Comparison of ENCODE assay signal across 8 cellular contexts in the genomic region with DNA sequence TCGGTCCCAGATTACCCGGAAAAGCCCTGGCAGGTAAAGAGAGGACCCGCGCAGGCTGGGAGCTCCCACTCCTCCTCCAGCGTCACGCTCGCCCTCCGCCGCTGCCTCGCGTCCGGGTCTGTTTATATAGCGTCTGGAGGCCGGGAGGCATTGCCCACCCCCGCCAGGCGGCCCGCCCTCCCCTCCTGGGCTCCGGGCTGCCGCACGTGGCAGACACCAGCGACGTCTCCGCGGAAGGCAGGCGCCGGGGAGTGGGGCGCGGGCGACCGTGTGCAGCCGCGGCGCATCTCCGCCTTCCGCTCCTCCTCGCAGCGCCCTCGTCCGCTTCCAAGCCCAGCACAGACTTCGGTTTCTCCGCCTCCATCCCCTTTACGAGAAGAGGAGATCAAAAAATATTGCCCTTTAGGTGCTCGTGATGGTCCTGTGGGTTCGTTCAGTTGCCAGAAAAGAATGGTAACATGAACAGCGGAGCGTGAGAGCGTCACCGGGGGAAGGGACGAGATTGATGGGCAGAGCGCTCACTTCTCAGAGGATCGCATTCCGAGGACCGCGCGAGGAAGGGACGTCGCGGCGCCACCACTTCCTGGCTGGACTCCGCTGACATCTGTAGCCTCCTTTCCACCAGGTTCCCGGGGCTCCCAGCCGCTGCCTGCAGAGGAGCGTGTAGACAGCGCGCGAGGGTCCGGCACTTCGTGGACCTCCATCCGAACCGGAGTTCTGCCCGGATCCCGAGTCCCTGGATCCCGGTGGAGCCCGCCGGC. TPM values are rescaled to one million over a fixed set of nuclear protein-coding genes. Genes with fewer than 3 reads are reported as not detected.
DNase-seq lines count a peak whose midpoint lies in the region; ATAC-seq and TF ChIP-seq lines count a peak whose summit lies in the region.

A gene (plus strand): TSS at position 210 of the 761 bp plus-strand sequence.

- no peaks in the 10 kb centered on the region for H3K36me3 ChIP-seq in SK-N-MC (ENCODE audit: insufficient read depth, low read length)
- no peaks in the 10 kb centered on the region for H3K36me3 ChIP-seq in heart right ventricle
- no peaks in the 10 kb centered on the region for H3K36me3 ChIP-seq in skeletal muscle tissue (ENCODE audit: control insufficient read depth in 3 of 3, insufficient read depth in 3 of 3, low read length in 3 of 3)

- ATAC-seq in GM21619 (IDR thresholded peaks at IDR 0.05; ENCODE audit: unreplicated experiment) = peak; percentile 47
- peak in 4 of 8 donors; percentile 48 to 68 (median 62) for ATAC-seq in heart right ventricle
- ATAC-seq in HG02571 (IDR thresholded peaks at IDR 0.05; ENCODE audit: unreplicated experiment) = no peak
- ATAC-seq in HG02623 (IDR thresholded peaks at IDR 0.05; ENCODE audit: unreplicated experiment) = no peak

- H3K27ac ChIP-seq in SK-N-MC (no peak within 1 kb of the TSS), heart right ventricle (no peak within 1 kb of the TSS), skeletal muscle tissue (ENCODE audit: low read depth, low read length) (no peak within 1 kb of the TSS)

- H3K4me1 ChIP-seq in heart right ventricle = peaks cover 0 to 15% (median 4%) of the 10 kb centered on the region in 9 donors
- peaks cover 6 to 15% (median 8%) of the 10 kb centered on the region in 3 donors for H3K4me1 ChIP-seq in skeletal muscle tissue (ENCODE audit: control insufficient read depth in 3 of 3, insufficient read depth in 3 of 3, low read length in 3 of 3)

- peaks cover 0 to 46% (median 38%) of the 10 kb centered on the region in 7 donors for H3K27me3 ChIP-seq in heart right ventricle
- H3K27me3 ChIP-seq in skeletal muscle tissue (ENCODE audit: control insufficient read depth in 3 of 3, insufficient read depth in 3 of 3, low read length in 3 of 3) = peaks cover 24 to 28% (median 25%) of the 10 kb centered on the region in 3 donors

- H3K9me3 ChIP-seq in SK-N-MC (ENCODE audit: low read depth, low read length) (no peaks in the 10 kb centered on the region), heart right ventricle (no peaks in the 10 kb centered on the region), skeletal muscle tissue (ENCODE audit: control insufficient read depth in 3 of 3, low read length in 3 of 3) (no peaks in the 10 kb centered on the region)

- H3K4me3 ChIP-seq in SK-N-MC (peak within 1 kb of the TSS; percentile 85), heart right ventricle (peak within 1 kb of the TSS in 8 of 10 donors; percentile 28 to 44 (median 42)), skeletal muscle tissue (ENCODE audit: low read length in 3 of 3) (peak within 1 kb of the TSS; percentile 57 to 60 (median 59))

- intact Hi-C loops in heart right ventricle (cut with DNase I) = no loop called here

- 0 to 1% methylated on average over 73 to 75 of the region's 75 CpGs for WGBS in heart right ventricle, 2 donors

- DNase-seq in Ammon's horn (ENCODE audit: low spot score) = peak; percentile 25
- DNase-seq in SK-N-MC (ENCODE audit: low read depth, low spot score) = no peak
- DNase-seq in heart right ventricle = peak in 1 of 2 donors; percentile 9
- no peak for DNase-seq in NCI-H446 (lab: John Stamatoyannopoulos, UW)

- no peak for TF ChIP-seq CTCF in heart right ventricle (IDR thresholded peaks at IDR 0.05)

- H3K9ac ChIP-seq in SK-N-MC (ENCODE audit: insufficient read length) (peak within 1 kb of the TSS; percentile 25), skeletal muscle tissue (ENCODE audit: low read depth in 1 of 3, low read length in 3 of 3) (no peak within 1 kb of the TSS)

RNA-seq across cellular contexts. Expression of the gene that starts here (rescaled TPM):
- 1 to 10 TPM in 2 of 10 donors, under 1 TPM in 3, not detected in 5; 0.14 to 2.6 (median 0.64) TPM for total RNA-seq in heart right ventricle
- under 1 TPM in 1 of 2 donors, not detected in 1; 0.23 TPM for polyA plus RNA-seq in heart right ventricle
- total RNA-seq in skeletal muscle tissue = 2.1 TPM
